In genomic region chr14:75280448-75280830, GRCh38 we compare ENCODE assay signal across 8 cellular contexts. TPM values are rescaled to one million over a fixed set of nuclear protein-coding genes. Genes with fewer than 3 reads are reported as not detected.
DNase-seq lines count a peak whose midpoint lies in the region; ATAC-seq and TF ChIP-seq lines count a peak whose summit lies in the region.

No MANE protein-coding gene starts in this region.

- H3K36me3 ChIP-seq in CD8-positive, alpha-beta T cell (ENCODE audit: insufficient read depth, low read length) = peaks cover 3% of the 10 kb centered on the region
- H3K36me3 ChIP-seq in parathyroid adenoma (ENCODE audit: control insufficient read depth, insufficient read depth, low read length) (no peaks in the 10 kb centered on the region), HAP-1 (replicated peaks) (no peaks in the 10 kb centered on the region; the same call in none of the 2 replicates)

- no peaks in the 10 kb centered on the region for H3K9me3 Mint-ChIP-seq in CD8-positive, alpha-beta T cell
- no peaks in the 10 kb centered on the region for H3K9me3 Mint-ChIP-seq in activated T-helper 1 cell treated with anti-CD3 and anti-CD28 coated beads, Interleukin-12 subunit alpha, Interleukin-12 subunit beta, Interleukin-2, Interleukin-4 antibody, amounts not matched to agents 30 ng/mL and 10 ng/mL and 1 ng/mL, durations not matched to agents 14 hours and 24 hours and 36 hours

- H3K9me3 ChIP-seq in CD8-positive, alpha-beta T cell (ENCODE audit: low read length) = no peaks in the 10 kb centered on the region
- H3K9me3 ChIP-seq in parathyroid adenoma (ENCODE audit: control insufficient read depth, low read length) = no peaks in the 10 kb centered on the region
- H3K9me3 ChIP-seq in HAP-1 = no peaks in the 10 kb centered on the region

- H3K4me3 ChIP-seq in CD8-positive, alpha-beta T cell (ENCODE audit: low read depth, low read length) = no peak overlapping the region
- H3K4me3 ChIP-seq in parathyroid adenoma (ENCODE audit: low read depth, low read length) (peak overlapping the region; percentile 74), HAP-1 (no peak overlapping the region)

- H3K4me2 ChIP-seq in parathyroid adenoma (ENCODE audit: low read length) = no peak overlapping the region

- peaks cover 39% of the 10 kb centered on the region for H3K4me1 ChIP-seq in CD8-positive, alpha-beta T cell (ENCODE audit: insufficient read depth, low read length)
- H3K4me1 ChIP-seq in foreskin keratinocyte = peaks cover 8% of the 10 kb centered on the region
- peaks cover 12% of the 10 kb centered on the region for H3K4me1 ChIP-seq in parathyroid adenoma
- H3K4me1 ChIP-seq in HAP-1 = peaks cover 16% of the 10 kb centered on the region

- ATAC-seq in CD8-positive, alpha-beta T cell = no peak
- ATAC-seq in foreskin keratinocyte (no peak), HG03196 (IDR thresholded peaks at IDR 0.05; ENCODE audit: unreplicated experiment) (no peak)

- no peak for TF ChIP-seq CTCF in CD8-positive, alpha-beta T cell (IDR thresholded peaks at IDR 0.05)
- TF ChIP-seq CTCF in foreskin keratinocyte (conservative IDR thresholded peaks at IDR 0.05) (no peak), parathyroid adenoma (IDR thresholded peaks at IDR 0.05) (no peak)

- peak overlapping the region; percentile 22 for H3K27ac Mint-ChIP-seq in CD8-positive, alpha-beta T cell
- H3K27ac Mint-ChIP-seq in activated T-helper 1 cell treated with anti-CD3 and anti-CD28 coated beads, Interleukin-12 subunit alpha, Interleukin-12 subunit beta, Interleukin-2, Interleukin-4 antibody, amounts not matched to agents 30 ng/mL and 10 ng/mL and 1 ng/mL, durations not matched to agents 14 hours and 24 hours and 36 hours = no peak overlapping the region

- H3K79me2 ChIP-seq in parathyroid adenoma = peaks cover 9% of the 10 kb centered on the region

- H3K4me3 Mint-ChIP-seq in CD8-positive, alpha-beta T cell = peak overlapping the region; percentile 97
- H3K4me3 Mint-ChIP-seq in activated T-helper 1 cell treated with anti-CD3 and anti-CD28 coated beads, Interleukin-12 subunit alpha, Interleukin-12 subunit beta, Interleukin-2, Interleukin-4 antibody, amounts not matched to agents 30 ng/mL and 10 ng/mL and 1 ng/mL, durations not matched to agents 14 hours and 24 hours and 36 hours = peak overlapping the region; percentile 90

- peaks cover 14% of the 10 kb centered on the region for H3K27me3 Mint-ChIP-seq in CD8-positive, alpha-beta T cell (ENCODE audit: low read depth)
- H3K27me3 Mint-ChIP-seq in activated T-helper 1 cell treated with anti-CD3 and anti-CD28 coated beads, Interleukin-12 subunit alpha, Interleukin-12 subunit beta, Interleukin-2, Interleukin-4 antibody, amounts not matched to agents 30 ng/mL and 10 ng/mL and 1 ng/mL, durations not matched to agents 14 hours and 24 hours and 36 hours (ENCODE audit: insufficient read depth) = peaks cover 42% of the 10 kb centered on the region

- CTCF ChIA-PET in CD8-positive, alpha-beta T cell (lab: Charles Lee) = interaction anchor here (1.6 to 1.8 kb wide), 2 partner anchors 9 to 229 kb away, joined by 3 to 7 read pairs; partner anchors contain the start of gene MLH3

- intact Hi-C loops in CD8-positive, alpha-beta T cell (cut with DNase I, micrococcal nuclease) = no loop called here
- intact Hi-C loops in activated T-helper 1 cell treated with anti-CD3 and anti-CD28 coated beads, Interleukin-12 subunit alpha, Interleukin-12 subunit beta, Interleukin-2, Interleukin-4 antibody, amounts not matched to agents 30 ng/mL and 10 ng/mL and 1 ng/mL, durations not matched to agents 14 hours and 24 hours and 36 hours (cut with micrococcal nuclease) = no loop called here

- no peak for DNase-seq in CD8-positive, alpha-beta T cell
- no peak for DNase-seq in activated T-helper 1 cell treated with anti-CD3 and anti-CD28 coated beads, Interleukin-12 subunit alpha, Interleukin-12 subunit beta, Interleukin-2, Interleukin-4 antibody, amounts not matched to agents 30 ng/mL and 10 ng/mL and 1 ng/mL, durations not matched to agents 14 hours and 24 hours and 36 hours (ENCODE audit: low spot score)
- no peak for DNase-seq in foreskin keratinocyte
- DNase-seq in OCI-M1 (lab: John Stamatoyannopoulos, UW) = no peak
- no peak for DNase-seq in NCI-H1092 (lab: John Stamatoyannopoulos, UW)
- DNase-seq in HAP-1 (ENCODE audit: low spot score in 2 of 2) = no peak

- H3K36me3 Mint-ChIP-seq in CD8-positive, alpha-beta T cell = peaks cover 29% of the 10 kb centered on the region
- H3K36me3 Mint-ChIP-seq in activated T-helper 1 cell treated with anti-CD3 and anti-CD28 coated beads, Interleukin-12 subunit alpha, Interleukin-12 subunit beta, Interleukin-2, Interleukin-4 antibody, amounts not matched to agents 30 ng/mL and 10 ng/mL and 1 ng/mL, durations not matched to agents 14 hours and 24 hours and 36 hours (ENCODE audit: low read depth) = peaks cover 26% of the 10 kb centered on the region

- peak overlapping the region; percentile 5 for H3K9ac ChIP-seq in parathyroid adenoma

- in situ Hi-C loops in HAP-1 (cut with MboI; ENCODE audit: low sequenced_read_pairs) = no loop called here

- H3K4me1 Mint-ChIP-seq in CD8-positive, alpha-beta T cell (ENCODE audit: low read depth) = peaks cover 28% of the 10 kb centered on the region
- peaks cover 40% of the 10 kb centered on the region for H3K4me1 Mint-ChIP-seq in activated T-helper 1 cell treated with anti-CD3 and anti-CD28 coated beads, Interleukin-12 subunit alpha, Interleukin-12 subunit beta, Interleukin-2, Interleukin-4 antibody, amounts not matched to agents 30 ng/mL and 10 ng/mL and 1 ng/mL, durations not matched to agents 14 hours and 24 hours and 36 hours (ENCODE audit: low read depth)

- H3K27me3 ChIP-seq in CD8-positive, alpha-beta T cell (ENCODE audit: insufficient read depth, low read length) = peaks cover 10% of the 10 kb centered on the region
- no peaks in the 10 kb centered on the region for H3K27me3 ChIP-seq in foreskin keratinocyte
- no peaks in the 10 kb centered on the region for H3K27me3 ChIP-seq in parathyroid adenoma (ENCODE audit: control insufficient read depth, insufficient read depth, low read length)
- no peaks in the 10 kb centered on the region for H3K27me3 ChIP-seq in HAP-1 (ENCODE audit: low read depth)

- no peak overlapping the region for H3K27ac ChIP-seq in CD8-positive, alpha-beta T cell (ENCODE audit: low read depth, low read length)
- peak overlapping the region; percentile 100 for H3K27ac ChIP-seq in foreskin keratinocyte
- peak overlapping the region; percentile 100 for H3K27ac ChIP-seq in parathyroid adenoma

- POLR2A ChIA-PET in CD8-positive, alpha-beta T cell (lab: Charles Lee) = interaction anchor here (1.8 kb wide), 1 partner anchor 14 kb away, joined by 9 read pairs; no protein-coding TSS in a partner anchor

- no peak overlapping the region for H2AFZ ChIP-seq in parathyroid adenoma

RNA-seq across cellular contexts. Expression of gene FOS, which starts 1.8 kb away (rescaled TPM):
- total RNA-seq in CD8-positive, alpha-beta T cell = 1,000 to 10,000 TPM; 1,826 to 1,941 TPM
- 40.9 and 41.9 TPM in 2 replicates for total RNA-seq in activated T-helper 1 cell treated with anti-CD3 and anti-CD28 coated beads, Interleukin-12 subunit alpha, Interleukin-12 subunit beta, Interleukin-2, Interleukin-4 antibody, amounts not matched to agents 30 ng/mL and 10 ng/mL and 1 ng/mL, durations not matched to agents 14 hours and 24 hours and 36 hours
- 59.6 and 63.2 TPM in 2 replicates for total RNA-seq in foreskin keratinocyte
- 24.5 and 33.4 TPM in 2 replicates for polyA plus RNA-seq in foreskin keratinocyte

Comparison
In these comparisons a context has a peak if more than half of its experiments do, and no peak if none do; other contexts are left out.
1. RNA of gene FOS, which starts 1.8 kb away (total RNA-seq): 1,826 to 1,941 TPM in CD8-positive, alpha-beta T cell; 59.6 to 63.2 TPM in foreskin keratinocyte and 40.9 to 41.9 TPM in activated T-helper 1 cell treated with anti-CD3 and anti-CD28 coated beads, Interleukin-12 subunit alpha, Interleukin-12 subunit beta, Interleukin-2, Interleukin-4 antibody, amounts not matched to agents 30 ng/mL and 10 ng/mL and 1 ng/mL, durations not matched to agents 14 hours and 24 hours and 36 hours; every median in the first group is over 10 times any median in the second.